ENCODE assay signal across 1 cellular context in the genomic region with DNA sequence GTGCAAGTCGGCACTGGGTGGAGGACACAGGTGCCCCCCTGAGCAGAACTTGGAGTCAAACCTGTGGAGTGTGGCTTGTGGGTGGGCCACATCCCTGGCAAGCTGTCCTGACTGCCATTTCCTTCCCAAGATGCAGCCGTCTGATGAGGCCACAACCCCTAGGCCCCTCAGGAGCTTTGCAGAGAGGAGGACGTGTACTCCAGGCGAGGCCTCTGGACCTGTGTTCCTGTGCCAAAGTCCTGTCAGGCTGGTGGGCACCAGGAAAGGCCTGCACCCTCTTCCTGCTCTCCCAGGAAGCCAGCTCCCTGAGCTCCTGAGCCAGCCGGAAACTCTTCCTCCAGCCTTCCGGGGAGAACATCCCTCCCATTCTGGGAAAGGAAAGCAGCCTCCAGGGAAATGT.
TF ChIP-seq lines count a peak whose summit lies in the region.

No MANE protein-coding gene starts in this region.

TF ChIP-seq in H1, 55 proteins besides CTCF, POLR2A, EP300 and RAD21 (continued from another document):
- no peak for TF ChIP-seq ATF3 (IDR thresholded peaks at IDR 0.05; ENCODE audit: insufficient read depth, low read depth, low read length)
- no peak for TF ChIP-seq RBBP5 (IDR thresholded peaks at IDR 0.05; ENCODE audit: borderline replicate concordance, low read depth, low read length)
- no peak for TF ChIP-seq TEAD4 (IDR thresholded peaks at IDR 0.05; ENCODE audit: low read depth, low read length)
- no peak for TF ChIP-seq CTBP2 (IDR thresholded peaks at IDR 0.05; ENCODE audit: borderline replicate concordance, insufficient read depth, insufficient read length, low read length)
- no peak for TF ChIP-seq POLR2AphosphoS5 (IDR thresholded peaks at IDR 0.05; ENCODE audit: low read depth, low read length)
